In genomic region chr1:225823811-225824261, GRCh38 we compare ENCODE assay signal across 25 cellular contexts. TPM values are rescaled to one million over a fixed set of nuclear protein-coding genes. Genes with fewer than 3 reads are reported as not detected.
DNase-seq lines count a peak whose midpoint lies in the region; ATAC-seq and TF ChIP-seq lines count a peak whose summit lies in the region.
"Had no signal": no experiment of that assay in that cellular context is flagged by ENCODE, and none has a peak within 500 bp of the region (broad histone marks: within the 10 kb centered on the region; RNA-seq: fewer than 3 reads in every experiment).

No MANE protein-coding gene starts in this region.

- no peak overlapping the region for H3K4me3 ChIP-seq in testis
- H3K4me3 ChIP-seq: spleen had no signal

- H3K27ac Mint-ChIP-seq in WTC11, result 0 out of 2 replicates have a peak overlapping the region, but pooled peaks have one; percentile 46
- H3K27ac Mint-ChIP-seq: activated CD4-positive, alpha-beta T cell treated with anti-CD3 and anti-CD28 coated beads, Interleukin-2, amount 10 ng/mL, durations not matched to agents 7 days and 5 days; activated CD8-positive, alpha-beta memory T cell treated with anti-CD3 and anti-CD28 coated beads, Interleukin-2, amount 10 ng/mL, durations not matched to agents 7 days and 5 days; T-helper 17 cell had no signal

- TF ChIP-seq CTCF in WTC11 (IDR thresholded peaks at IDR 0.05) (no peak), testis (IDR thresholded peaks at IDR 0.05) (no peak)

- TF ChIP-seq POLR2A in testis (IDR thresholded peaks at IDR 0.05), result no peak

- ATAC-seq in WTC11, result peak; percentile 9; the same call in 1 of the 2 replicates
- ATAC-seq in HG03432 (IDR thresholded peaks at IDR 0.05; ENCODE audit: unreplicated experiment), result no peak
- no peak for ATAC-seq in HG02571 (IDR thresholded peaks at IDR 0.05; ENCODE audit: unreplicated experiment)
- ATAC-seq: activated CD8-positive, alpha-beta memory T cell treated with anti-CD3 and anti-CD28 coated beads, Interleukin-2, amount 10 ng/mL, durations not matched to agents 7 days and 5 days; esophagus mucosa; stimulated activated naive CD8-positive, alpha-beta T cell treated with anti-CD3 and anti-CD28 coated beads, Interleukin-15, Interleukin-2, amounts not matched to agents 100 U/mL and 50 U/mL, for 24 hours; T-helper 17 cell had no signal

- no peaks in the 10 kb centered on the region for H3K36me3 ChIP-seq in testis (ENCODE audit: low read depth, missing control alignments)

- H3K27me3 Mint-ChIP-seq in WTC11 (ENCODE audit: low read depth), result no peaks in the 10 kb centered on the region; the same call in 1 of the 2 replicates
- H3K27me3 Mint-ChIP-seq: activated CD4-positive, alpha-beta T cell treated with anti-CD3 and anti-CD28 coated beads, Interleukin-2, amount 10 ng/mL, durations not matched to agents 7 days and 5 days; T-helper 17 cell had no signal

- CTCF ChIA-PET in WTC11 (lab: Charles Lee), result interaction anchor here (0.7 to 3.3 kb wide), 7 partner anchors 11 to 349 kb away, joined by 4 to 17 read pairs (median 7); partner anchors contain the start of genes EPHX1 and SRP9

- H3K27ac ChIP-seq in testis, result peak overlapping the region; percentile 52 to 79
- H3K27ac ChIP-seq: spleen had no signal

- POLR2A ChIA-PET in WTC11 (lab: Charles Lee), result interaction anchor here (0.7 kb wide), 1 partner anchor 9 kb away, joined by 4 read pairs; no protein-coding TSS in a partner anchor

- H3K4me1 ChIP-seq in testis, result peaks cover 68% of the 10 kb centered on the region

- no peak overlapping the region for H3K4me3 Mint-ChIP-seq in WTC11
- H3K4me3 Mint-ChIP-seq: activated CD4-positive, alpha-beta T cell treated with anti-CD3 and anti-CD28 coated beads, Interleukin-2, amount 10 ng/mL, durations not matched to agents 7 days and 5 days; activated CD8-positive, alpha-beta memory T cell treated with anti-CD3 and anti-CD28 coated beads, Interleukin-2, amount 10 ng/mL, durations not matched to agents 7 days and 5 days; T-helper 17 cell had no signal

- 57 to 67% methylated on average over 1 to 12 of the region's 12 CpGs for WGBS in testis, 2 donors

- H3K4me1 Mint-ChIP-seq in WTC11, result peaks cover 42% of the 10 kb centered on the region
- H3K4me1 Mint-ChIP-seq: activated CD4-positive, alpha-beta T cell treated with anti-CD3 and anti-CD28 coated beads, Interleukin-2, amount 10 ng/mL, durations not matched to agents 7 days and 5 days; activated CD8-positive, alpha-beta memory T cell treated with anti-CD3 and anti-CD28 coated beads, Interleukin-2, amount 10 ng/mL, durations not matched to agents 7 days and 5 days; T-helper 17 cell had no signal

- DNase-seq in NCI-H2107 treated with DMSO at 0.1 percent for 48 hours (lab: John Stamatoyannopoulos, UW; ENCODE audit: unreplicated experiment), result peak; percentile 60
- no peak for DNase-seq in NCI-H2107 (lab: John Stamatoyannopoulos, UW)
- DNase-seq in WTC11 (ENCODE audit: low spot score), result no peak
- peak; percentile 46 for DNase-seq in left kidney (ENCODE audit: low read depth, low spot score)
- peak; percentile 84 for DNase-seq in testis
- no peak for DNase-seq in pons (ENCODE audit: low spot score)
- DNase-seq: activated CD4-positive, alpha-beta T cell treated with anti-CD3 and anti-CD28 coated beads, Interleukin-2, amount 10 ng/mL, durations not matched to agents 7 days and 5 days; activated CD8-positive, alpha-beta memory T cell treated with anti-CD3 and anti-CD28 coated beads, Interleukin-2, amount 10 ng/mL, durations not matched to agents 7 days and 5 days; activated naive CD4-positive, alpha-beta T cell treated with anti-CD3 and anti-CD28 coated beads, Interleukin-2, amount 50 U/mL, for 16 hours; Caco-2; effector CD4-positive, alpha-beta T cell; hippocampal formation; KBM-7; mammary epithelial cell; MM.1S; NCI-H446 treated with DMSO at 0.1 percent for 48 hours; nucleus accumbens; spleen; stimulated activated CD4-positive, alpha-beta T cell treated with anti-CD3 and anti-CD28 coated beads, Interleukin-4, amount 100 ng/mL, for 24 hours; stimulated activated naive CD8-positive, alpha-beta T cell treated with anti-CD3 and anti-CD28 coated beads, Interleukin-15, Interleukin-2, amounts not matched to agents 100 U/mL and 50 U/mL, for 24 hours; T-helper 17 cell; trophoblast cell had no signal

- no peaks in the 10 kb centered on the region for H3K9me3 ChIP-seq in testis
- H3K9me3 ChIP-seq: Caco-2, spleen had no signal

- no peaks in the 10 kb centered on the region for H3K9me3 Mint-ChIP-seq in WTC11
- H3K9me3 Mint-ChIP-seq: activated CD4-positive, alpha-beta T cell treated with anti-CD3 and anti-CD28 coated beads, Interleukin-2, amount 10 ng/mL, durations not matched to agents 7 days and 5 days had no signal

- intact Hi-C loops in testis (cut with DNase I; ENCODE audit: low total_unique reads), result no loop called here

- no peaks in the 10 kb centered on the region for H3K27me3 ChIP-seq in testis
- H3K27me3 ChIP-seq: spleen had no signal

- peaks cover 5% of the 10 kb centered on the region; the same call in 1 of the 2 replicates for H3K36me3 Mint-ChIP-seq in WTC11
- H3K36me3 Mint-ChIP-seq: activated CD8-positive, alpha-beta memory T cell treated with anti-CD3 and anti-CD28 coated beads, Interleukin-2, amount 10 ng/mL, durations not matched to agents 7 days and 5 days had no signal

TF ChIP-seq in WTC11, 78 proteins besides CTCF, POLR2A, EP300 and RAD21:
- TF ChIP-seq IRF1 (CRISPR knock-in tag; IDR thresholded peaks at IDR 0.05) (no peak), ZNF232 (CRISPR knock-in tag; IDR thresholded peaks at IDR 0.05) (no peak), MYBL2 (CRISPR knock-in tag; IDR thresholded peaks at IDR 0.05) (no peak), EMX1 (CRISPR knock-in tag; IDR thresholded peaks at IDR 0.05) (no peak), RELA (CRISPR knock-in tag; IDR thresholded peaks at IDR 0.05; ENCODE audit: borderline replicate concordance) (no peak), ZNF425 (CRISPR knock-in tag; conservative IDR thresholded peaks at IDR 0.05) (no peak), ZNF263 (CRISPR knock-in tag; IDR thresholded peaks at IDR 0.05; ENCODE audit: low read depth) (no peak), JUN (CRISPR knock-in tag; IDR thresholded peaks at IDR 0.05) (no peak), NFATC4 (CRISPR knock-in tag; IDR thresholded peaks at IDR 0.05) (no peak), ATF1 (CRISPR knock-in tag; IDR thresholded peaks at IDR 0.05) (no peak)
- TF ChIP-seq, protein P1, sequence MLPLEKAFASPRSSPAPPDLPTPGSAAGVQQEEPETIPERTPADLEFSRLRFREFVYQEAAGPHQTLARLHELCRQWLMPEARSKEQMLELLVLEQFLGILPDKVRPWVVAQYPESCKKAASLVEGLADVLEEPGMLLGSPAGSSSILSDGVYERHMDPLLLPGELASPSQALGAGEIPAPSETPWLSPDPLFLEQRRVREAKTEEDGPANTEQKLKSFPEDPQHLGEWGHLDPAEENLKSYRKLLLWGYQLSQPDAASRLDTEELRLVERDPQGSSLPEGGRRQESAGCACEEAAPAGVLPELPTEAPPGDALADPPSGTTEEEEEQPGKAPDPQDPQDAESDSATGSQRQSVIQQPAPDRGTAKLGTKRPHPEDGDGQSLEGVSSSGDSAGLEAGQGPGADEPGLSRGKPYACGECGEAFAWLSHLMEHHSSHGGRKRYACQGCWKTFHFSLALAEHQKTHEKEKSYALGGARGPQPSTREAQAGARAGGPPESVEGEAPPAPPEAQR (CRISPR knock-in tag; IDR thresholded peaks at IDR 0.05), result no peak
- TF ChIP-seq, protein P2, sequence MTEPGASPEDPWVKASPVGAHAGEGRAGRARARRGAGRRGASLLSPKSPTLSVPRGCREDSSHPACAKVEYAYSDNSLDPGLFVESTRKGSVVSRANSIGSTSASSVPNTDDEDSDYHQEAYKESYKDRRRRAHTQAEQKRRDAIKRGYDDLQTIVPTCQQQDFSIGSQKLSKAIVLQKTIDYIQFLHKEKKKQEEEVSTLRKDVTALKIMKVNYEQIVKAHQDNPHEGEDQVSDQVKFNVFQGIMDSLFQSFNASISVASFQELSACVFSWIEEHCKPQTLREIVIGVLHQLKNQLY (CRISPR knock-in tag; IDR thresholded peaks at IDR 0.05), result no peak
TF ChIP-seq in WTC11: peak in this region for 0.

RNA-seq across cellular contexts. Expression of gene EPHX1, which starts 13.9 kb away (rescaled TPM):
- total RNA-seq in WTC11 (2021), result 60.9 to 66.2 TPM (median 64.4 TPM) in 3 replicates
- 100 to 1,000 TPM; 145 to 173 TPM for total RNA-seq in testis
- 161 TPM for polyA plus RNA-seq in testis (ENCODE audit: insufficient read depth, low read depth, low replicate concordance)

RNA-seq across cellular contexts. Expression of gene SRP9, which starts 46.2 kb away (rescaled TPM):
- total RNA-seq in WTC11 (2021) (374 to 395 TPM (median 375 TPM) in 3 replicates), testis (100 to 1,000 TPM; 134 to 159 TPM)
- polyA plus RNA-seq in testis (ENCODE audit: insufficient read depth, low read depth, low replicate concordance), result 249 TPM

RNA-seq across cellular contexts. Expression of gene TMEM63A, which starts 58.3 kb away (rescaled TPM):
- total RNA-seq in WTC11 (2021) (61.1 to 91.7 TPM (median 69.3 TPM) in 3 replicates), testis (10 to 100 TPM; 46.9 to 51.7 TPM)
- polyA plus RNA-seq in testis (ENCODE audit: insufficient read depth, low read depth, low replicate concordance), result 13.6 TPM

Comparison
In these comparisons a context has a peak if more than half of its experiments do, and no peak if none do; other contexts are left out.
1. DNase-seq: peak in NCI-H2107 treated with DMSO at 0.1 percent for 48 hours (single experiment), left kidney (single experiment) and testis (single experiment); none in NCI-H2107 (single experiment), WTC11 (single experiment) and pons (single experiment).